1 cellular context compared by ENCODE assay signal in the genomic region with DNA sequence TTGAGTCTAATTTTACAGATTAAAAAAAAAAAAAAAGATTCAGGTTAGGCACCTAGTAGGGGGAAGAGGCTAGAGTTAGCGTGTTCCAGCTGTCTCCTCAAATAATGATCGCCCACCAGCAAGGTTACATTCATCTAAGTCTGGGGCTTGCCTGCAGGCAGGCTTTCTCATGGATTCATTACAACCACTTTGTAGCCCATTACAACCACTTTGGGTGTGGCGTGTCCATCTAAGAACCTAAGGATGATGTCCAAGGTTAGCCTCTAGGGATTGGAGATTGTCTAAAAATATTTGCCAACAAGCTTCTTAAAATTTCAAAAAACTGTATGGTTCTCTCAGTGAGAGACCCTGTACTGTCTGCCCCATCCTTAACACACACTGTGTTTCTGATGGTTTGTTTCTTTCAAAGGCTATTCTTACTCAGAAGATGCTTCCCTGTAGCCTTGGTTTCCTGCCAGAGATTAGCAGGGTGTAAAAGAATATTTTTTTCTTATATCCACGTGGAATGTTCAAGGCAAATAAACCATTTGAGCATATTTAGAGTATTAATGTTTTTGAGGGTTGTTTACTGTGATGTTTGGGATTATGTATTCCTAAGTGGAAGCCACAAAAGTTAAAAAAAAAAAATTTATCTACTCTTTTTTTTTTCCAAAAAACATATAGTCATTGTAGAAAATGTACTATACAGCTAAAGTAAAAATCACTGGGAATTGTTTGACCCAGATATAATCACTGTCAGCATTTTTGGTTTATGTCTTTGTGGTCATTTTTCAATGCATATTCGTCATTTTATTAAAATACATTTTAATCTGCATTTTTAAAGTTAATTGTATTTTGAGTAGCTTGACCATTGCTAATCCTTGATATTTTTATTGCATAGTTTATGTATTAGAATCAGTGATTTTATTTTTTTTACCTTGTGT.
TF ChIP-seq lines count a peak whose summit lies in the region.

No MANE protein-coding gene starts in this region.

TF ChIP-seq in GM12878, 131 proteins besides CTCF, POLR2A, EP300 and RAD21:
- no peak for TF ChIP-seq PRDM15 (CRISPR knock-in tag; IDR thresholded peaks at IDR 0.05)
- no peak for TF ChIP-seq NR2F1 (conservative IDR thresholded peaks at IDR 0.05)
- TF ChIP-seq, protein P1, sequence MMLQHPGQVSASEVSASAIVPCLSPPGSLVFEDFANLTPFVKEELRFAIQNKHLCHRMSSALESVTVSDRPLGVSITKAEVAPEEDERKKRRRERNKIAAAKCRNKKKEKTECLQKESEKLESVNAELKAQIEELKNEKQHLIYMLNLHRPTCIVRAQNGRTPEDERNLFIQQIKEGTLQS (IDR thresholded peaks at IDR 0.05; ENCODE audit: borderline replicate concordance, extremely low read depth, low read depth, low read length): no peak
- TF ChIP-seq, protein P2, sequence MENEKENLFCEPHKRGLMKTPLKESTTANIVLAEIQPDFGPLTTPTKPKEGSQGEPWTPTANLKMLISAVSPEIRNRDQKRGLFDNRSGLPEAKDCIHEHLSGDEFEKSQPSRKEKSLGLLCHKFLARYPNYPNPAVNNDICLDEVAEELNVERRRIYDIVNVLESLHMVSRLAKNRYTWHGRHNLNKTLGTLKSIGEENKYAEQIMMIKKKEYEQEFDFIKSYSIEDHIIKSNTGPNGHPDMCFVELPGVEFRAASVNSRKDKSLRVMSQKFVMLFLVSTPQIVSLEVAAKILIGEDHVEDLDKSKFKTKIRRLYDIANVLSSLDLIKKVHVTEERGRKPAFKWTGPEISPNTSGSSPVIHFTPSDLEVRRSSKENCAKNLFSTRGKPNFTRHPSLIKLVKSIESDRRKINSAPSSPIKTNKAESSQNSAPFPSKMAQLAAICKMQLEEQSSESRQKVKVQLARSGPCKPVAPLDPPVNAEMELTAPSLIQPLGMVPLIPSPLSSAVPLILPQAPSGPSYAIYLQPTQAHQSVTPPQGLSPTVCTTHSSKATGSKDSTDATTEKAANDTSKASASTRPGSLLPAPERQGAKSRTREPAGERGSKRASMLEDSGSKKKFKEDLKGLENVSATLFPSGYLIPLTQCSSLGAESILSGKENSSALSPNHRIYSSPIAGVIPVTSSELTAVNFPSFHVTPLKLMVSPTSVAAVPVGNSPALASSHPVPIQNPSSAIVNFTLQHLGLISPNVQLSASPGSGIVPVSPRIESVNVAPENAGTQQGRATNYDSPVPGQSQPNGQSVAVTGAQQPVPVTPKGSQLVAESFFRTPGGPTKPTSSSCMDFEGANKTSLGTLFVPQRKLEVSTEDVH (IDR thresholded peaks at IDR 0.05; ENCODE audit: low read depth, partially characterized antibody): no peak
- TF ChIP-seq ZNF207 (IDR thresholded peaks at IDR 0.05; ENCODE audit: borderline replicate concordance): no peak
- TF ChIP-seq CHD4 (IDR thresholded peaks at IDR 0.05): no peak
- TF ChIP-seq YY1 (IDR thresholded peaks at IDR 0.05; ENCODE audit: low read depth, low read length): no peak
- no peak for TF ChIP-seq BCLAF1 (IDR thresholded peaks at IDR 0.05)
- no peak for TF ChIP-seq ELK1 (IDR thresholded peaks at IDR 0.05; ENCODE audit: low read depth, low read length)
- no peak for TF ChIP-seq JUND (IDR thresholded peaks at IDR 0.05; ENCODE audit: low read depth, low read length)
